Comparison of ENCODE assay signal across 20 cellular contexts in the genomic region with DNA sequence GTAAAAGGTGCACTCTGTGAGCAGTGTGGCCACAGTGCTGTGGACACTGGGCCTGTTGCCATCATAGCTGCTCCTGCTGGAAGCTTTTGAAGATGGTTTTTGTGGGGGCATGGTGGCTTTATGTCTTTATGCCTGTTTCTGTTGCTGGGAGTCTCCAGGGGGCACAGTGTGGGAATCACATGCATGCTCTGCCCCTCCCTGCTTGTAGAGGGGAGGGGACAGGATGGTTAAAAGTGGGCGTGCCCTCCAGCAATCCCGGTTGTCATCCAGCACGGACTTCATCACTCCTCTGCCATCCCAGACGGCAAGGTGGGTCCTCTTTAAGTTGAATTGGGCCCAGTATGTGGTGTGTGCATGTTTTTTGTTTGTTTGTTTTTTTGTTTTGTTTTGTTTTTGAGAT. TPM values are rescaled to one million over a fixed set of nuclear protein-coding genes. Genes with fewer than 3 reads are reported as not detected.
DNase-seq lines count a peak whose midpoint lies in the region; ATAC-seq and TF ChIP-seq lines count a peak whose summit lies in the region.
"Had no signal": no experiment of that assay in that cellular context is flagged by ENCODE, and none has a peak within 500 bp of the region (broad histone marks: within the 10 kb centered on the region; RNA-seq: fewer than 3 reads in every experiment).

No MANE protein-coding gene starts in this region.

- no peaks in the 10 kb centered on the region for H3K9me3 Mint-ChIP-seq in activated T-cell treated with anti-CD3 and anti-CD28 coated beads, Interleukin-2, amount 50 U/mL, for 24 hours
- H3K9me3 Mint-ChIP-seq in central memory CD8-positive, alpha-beta T cell = no peaks in the 10 kb centered on the region
- H3K9me3 Mint-ChIP-seq: H9; memory B cell; T-helper 1 cell treated with Interleukin-12 subunit alpha and Interleukin-12 subunit beta and Interleukin-4 antibody, amounts not matched to agents 30 μg/mL and 1 μg/mL, for 36 hours had no signal

- H4K20me1 ChIP-seq in HCT116 (ENCODE audit: insufficient read depth) = no peaks in the 10 kb centered on the region

- CTCF ChIA-PET in HCT116 (lab: Charles Lee) = no interaction called here

- intact Hi-C loops in HCT116 (cut with micrococcal nuclease) = no loop called here

- no peak for DNase-seq in activated T-cell treated with anti-CD3 and anti-CD28 coated beads, Interleukin-2, amount 50 U/mL, for 24 hours
- DNase-seq in activated T-cell treated with anti-CD3 and anti-CD28 coated beads, Interleukin-2, amount 50 U/mL, for 48 hours = no peak
- DNase-seq in HCT116 (ENCODE audit: low read depth, low spot score) (no peak), GF-D8 (lab: John Stamatoyannopoulos, UW) (no peak), NCI-H526 (lab: John Stamatoyannopoulos, UW) (no peak), COLO829 (ENCODE audit: low spot score) (no peak)
- DNase-seq in central memory CD8-positive, alpha-beta T cell (ENCODE audit: low spot score in 2 of 2) = no peak
- DNase-seq: activated T-cell treated with anti-CD3 and anti-CD28 coated beads for 4 hours, dermis blood vessel endothelial cell, H9, NCI-H1092, NCI-H1930, NCI-H2227 treated with DMSO at 0.1 percent for 48 hours, NCI-H748 treated with DMSO at 0.1 percent for 48 hours had no signal

- RAD21 ChIA-PET in HCT116 (lab: Charles Lee; ENCODE audit: low non-redundant PET in 1 of 2, low total read pairs in 2 of 2, uncharacterized antibody in 2 of 2, unreplicated experiment in 2 of 2) = no interaction called here

- H3K9me3 ChIP-seq in HCT116 (ENCODE audit: control insufficient read depth in 1 of 2, insufficient read depth in 1 of 2, low read depth in 1 of 2, low read length in 2 of 2) = no peaks in the 10 kb centered on the region
- H3K9me3 ChIP-seq: suprapubic skin had no signal

- H3K4me3 Mint-ChIP-seq in activated T-cell treated with anti-CD3 and anti-CD28 coated beads, Interleukin-2, amount 50 U/mL, for 24 hours = no peak overlapping the region
- H3K4me3 Mint-ChIP-seq in central memory CD8-positive, alpha-beta T cell = peak overlapping the region; percentile 73
- H3K4me3 Mint-ChIP-seq: B cell; H9; memory B cell; T-helper 1 cell treated with Interleukin-12 subunit alpha and Interleukin-12 subunit beta and Interleukin-4 antibody, amounts not matched to agents 30 μg/mL and 1 μg/mL, for 36 hours had no signal

- H3K4me3 ChIP-seq in HCT116 (replicated peaks in 1 of 2; ENCODE audit: low read depth in 1 of 2, low read length in 2 of 2) = no peak overlapping the region
- H3K4me3 ChIP-seq in skin epidermis = no peak overlapping the region
- H3K4me3 ChIP-seq: cardiac muscle cell, suprapubic skin had no signal

- H3K36me3 Mint-ChIP-seq in activated T-cell treated with anti-CD3 and anti-CD28 coated beads, Interleukin-2, amount 50 U/mL, for 24 hours (ENCODE audit: low read depth) = peaks cover 73% of the 10 kb centered on the region
- H3K36me3 Mint-ChIP-seq in central memory CD8-positive, alpha-beta T cell (ENCODE audit: insufficient read depth) = peaks cover 29% of the 10 kb centered on the region

- TF ChIP-seq RAD21 in HCT116 (IDR thresholded peaks at IDR 0.05; ENCODE audit: low read depth) = no peak

- peaks cover 76% of the 10 kb centered on the region for H3K4me1 Mint-ChIP-seq in activated T-cell treated with anti-CD3 and anti-CD28 coated beads, Interleukin-2, amount 50 U/mL, for 24 hours (ENCODE audit: low read depth)
- peaks cover 76% of the 10 kb centered on the region for H3K4me1 Mint-ChIP-seq in central memory CD8-positive, alpha-beta T cell

- no peak overlapping the region for H3K9ac ChIP-seq in HCT116 (ENCODE audit: low read length)

- TF ChIP-seq POLR2A in HCT116 (IDR thresholded peaks at IDR 0.05; ENCODE audit: borderline replicate concordance, extremely low read depth, insufficient read depth, insufficient read length) = no peak

- ATAC-seq in HCT116 = peak; percentile 36; the same call in 1 of the 2 replicates
- ATAC-seq in central memory CD8-positive, alpha-beta T cell (replicated peaks; ENCODE audit: extremely low read depth, poor library complexity, severe bottlenecking) = no peak

- no peaks in the 10 kb centered on the region for H3K27me3 Mint-ChIP-seq in activated T-cell treated with anti-CD3 and anti-CD28 coated beads, Interleukin-2, amount 50 U/mL, for 24 hours
- H3K27me3 Mint-ChIP-seq in central memory CD8-positive, alpha-beta T cell = no peaks in the 10 kb centered on the region
- H3K27me3 Mint-ChIP-seq: B cell, memory B cell had no signal

- H3K27ac ChIP-seq in HCT116 (ENCODE audit: low read depth, low read length) (no peak overlapping the region), skin epidermis (peak overlapping the region in 11 of 21 experiments; percentile 6 to 99 (median 25))
- H3K27ac ChIP-seq: cardiac muscle cell, suprapubic skin had no signal

- no peaks in the 10 kb centered on the region for H3K27me3 ChIP-seq in HCT116 (ENCODE audit: insufficient read depth, low read length)
- H3K27me3 ChIP-seq: cardiac muscle cell, suprapubic skin had no signal

- H3K79me2 ChIP-seq in HCT116 (ENCODE audit: insufficient read depth, low read length) = peaks cover 43% of the 10 kb centered on the region

- peaks cover 2 to 15% of the 10 kb centered on the region in 2 experiments; a peak in 2 of 4 replicates for H3K36me3 ChIP-seq in HCT116 (ENCODE audit: control insufficient read depth in 1 of 2, insufficient read depth in 2 of 2, low read length in 2 of 2)

- H3K27ac Mint-ChIP-seq in activated T-cell treated with anti-CD3 and anti-CD28 coated beads, Interleukin-2, amount 50 U/mL, for 24 hours = peak overlapping the region; percentile 57
- H3K27ac Mint-ChIP-seq in central memory CD8-positive, alpha-beta T cell (ENCODE audit: low read depth) = peak overlapping the region; percentile 87
- H3K27ac Mint-ChIP-seq: B cell, memory B cell had no signal

- H3K4me1 ChIP-seq in HCT116 (ENCODE audit: control insufficient read depth in 1 of 2, insufficient read depth in 2 of 2, low read length in 2 of 2) = peaks cover 3 to 14% of the 10 kb centered on the region in 2 experiments; a peak in 3 of 4 replicates

- TF ChIP-seq CTCF in HCT116 (IDR thresholded peaks at IDR 0.05 in 2 of 3, conservative IDR thresholded peaks at IDR 0.05 in 1 of 3; ENCODE audit: borderline replicate concordance in 1 of 3, insufficient read depth in 1 of 3, low read depth in 2 of 3, low read length in 2 of 3) = no peak

- no peaks in the 10 kb centered on the region for H3K9me2 ChIP-seq in HCT116 (ENCODE audit: insufficient read depth)

- H2AFZ ChIP-seq in HCT116 (ENCODE audit: low read depth, low read length, poor library complexity, severe bottlenecking) = no peak overlapping the region

- POLR2A ChIA-PET in HCT116 (lab: Charles Lee) = interaction anchor here (0.7 kb wide), 1 partner anchor 13 kb away, joined by 3 read pairs; no protein-coding TSS in a partner anchor

- no TSS peak for BruUV-seq in HCT116 (replicated peaks; lab: Mats Ljungman, UMichigan)

- no peak overlapping the region for H3K4me2 ChIP-seq in HCT116 (ENCODE audit: low read length)

TF ChIP-seq in HCT116, 20 proteins besides CTCF, POLR2A, EP300 and RAD21 (continues in another document):
- TF ChIP-seq ZFX (IDR thresholded peaks at IDR 0.05) = no peak
- TF ChIP-seq ZBTB33 (IDR thresholded peaks at IDR 0.05; ENCODE audit: extremely low read depth, insufficient replicate concordance, low read length) = no peak
- no peak for TF ChIP-seq MAX (IDR thresholded peaks at IDR 0.05)
- no peak for TF ChIP-seq TCF7L2 (IDR thresholded peaks at IDR 0.05; ENCODE audit: borderline replicate concordance, extremely low read depth, insufficient read depth, insufficient read length)
- TF ChIP-seq CBX3 (IDR thresholded peaks at IDR 0.05; ENCODE audit: low read depth) = no peak
- TF ChIP-seq EZH2phosphoT487 (IDR thresholded peaks at IDR 0.05; ENCODE audit: borderline replicate concordance) = no peak
- TF ChIP-seq SRF (IDR thresholded peaks at IDR 0.05; ENCODE audit: low read depth) = no peak

RNA-seq across cellular contexts. Expression of gene OGDH, which starts 20.2 kb away (rescaled TPM):
- total RNA-seq in HCT116 (2021; ENCODE audit: unreplicated experiment) = 69.1 TPM
- 58.9 and 60.7 TPM in 2 replicates for polyA plus RNA-seq in HCT116 (2012)

RNA-seq across cellular contexts. Expression of gene TMED4, which starts 44.6 kb away (rescaled TPM):
- 67.3 TPM for total RNA-seq in HCT116 (2021; ENCODE audit: unreplicated experiment)
- polyA plus RNA-seq in HCT116 (2012) = 71.0 and 78.4 TPM in 2 replicates

RNA-seq across cellular contexts. Expression of gene DDX56, which starts 52.9 kb away (rescaled TPM):
- total RNA-seq in HCT116 (2021; ENCODE audit: unreplicated experiment) = 119 TPM
- polyA plus RNA-seq in HCT116 (2012) = 75.8 and 99.0 TPM in 2 replicates
